In genomic region chr9:128382261-128382660, GRCh38 we compare ENCODE assay signal across 22 cellular contexts. TPM values are rescaled to one million over a fixed set of nuclear protein-coding genes. Genes with fewer than 3 reads are reported as not detected.
DNase-seq lines count a peak whose midpoint lies in the region; ATAC-seq and TF ChIP-seq lines count a peak whose summit lies in the region.
"Had no signal": no experiment of that assay in that cellular context is flagged by ENCODE, and none has a peak within 500 bp of the region (broad histone marks: within the 10 kb centered on the region; RNA-seq: fewer than 3 reads in every experiment).

No MANE protein-coding gene starts in this region.

- H3K4me1 ChIP-seq in HUES64 (ENCODE audit: insufficient read depth, low read length) (peaks cover 45% of the 10 kb centered on the region), mesodermal cell (ENCODE audit: control insufficient read depth, insufficient read depth, low read length, poor library complexity, severe bottlenecking) (no peaks in the 10 kb centered on the region), heart left ventricle (peaks cover 0 to 10% (median 0%) of the 10 kb centered on the region in 12 donors), right cardiac atrium (ENCODE audit: control insufficient read depth, insufficient read depth, low read length) (no peaks in the 10 kb centered on the region)
- H3K4me1 ChIP-seq: gastrocnemius medialis, left lung, right lobe of liver, tibial nerve had no signal

- H3K9me3 ChIP-seq in HUES64 (ENCODE audit: insufficient read depth, low read depth, low read length) = no peaks in the 10 kb centered on the region
- no peaks in the 10 kb centered on the region for H3K9me3 ChIP-seq in mesodermal cell (ENCODE audit: control insufficient read depth, low read length)
- no peaks in the 10 kb centered on the region for H3K9me3 ChIP-seq in heart left ventricle
- H3K9me3 ChIP-seq in right cardiac atrium (ENCODE audit: control insufficient read depth, low read length) = no peaks in the 10 kb centered on the region
- H3K9me3 ChIP-seq: gastrocnemius medialis, left lung, right lobe of liver, tibial nerve had no signal

- DNase-seq in C1 segment of cervical spinal cord (lab: John Stamatoyannopoulos, UW) = peak in 10 of 14 donors; percentile 28 to 76 (median 64)
- peak in 32 of 61 donors; percentile 17 to 72 (median 40) for DNase-seq in caudate nucleus (lab: John Stamatoyannopoulos, UW)
- no peak for DNase-seq in activated T-cell treated with anti-CD3 and anti-CD28 coated beads for 4 hours
- DNase-seq in T-cell = no peak
- no peak for DNase-seq in heart left ventricle
- DNase-seq in right cardiac atrium = no peak
- DNase-seq: activated CD4-positive, CD25-positive, alpha-beta regulatory T cell; activated T-cell treated with anti-CD3 and anti-CD28 coated beads, Interleukin-2, amount 50 U/mL, for 72 hours; CD8-positive, alpha-beta memory T cell; erythroblast; gastrocnemius medialis; HFFc6; KG1; left lung; NCI-H2081; PC-3; right lobe of liver; stimulated activated naive B cell treated with anti-CD40 and anti-IgM and Interleukin-4, amounts not matched to agents 10 μg/mL and 1 μg/mL and 100 μg/mL, for 72 hours had no signal

- H3K36me3 ChIP-seq in HUES64 (ENCODE audit: insufficient read depth, low read length) (peaks cover 12% of the 10 kb centered on the region), mesodermal cell (ENCODE audit: control insufficient read depth, insufficient read depth, low read length) (peaks cover 80% of the 10 kb centered on the region), heart left ventricle (peaks cover 0 to 83% (median 66%) of the 10 kb centered on the region in 9 donors)

- intact Hi-C loops in heart left ventricle (cut with DNase I) (no loop called here), right cardiac atrium (cut with DNase I) (no loop called here)

- H3K4me1 Mint-ChIP-seq in T-cell = no peaks in the 10 kb centered on the region
- H3K4me1 Mint-ChIP-seq: stimulated activated naive B cell treated with anti-CD40 and anti-IgM and Interleukin-4, amounts not matched to agents 10 μg/mL and 1 μg/mL and 100 μg/mL, for 72 hours had no signal

- POLR2A ChIA-PET in T-cell (lab: Charles Lee) = no interaction called here

- peaks cover 43% of the 10 kb centered on the region for H3K36me3 Mint-ChIP-seq in T-cell

- no peaks in the 10 kb centered on the region for H3K9me3 Mint-ChIP-seq in T-cell
- H3K9me3 Mint-ChIP-seq: activated T-cell treated with anti-CD3 and anti-CD28 coated beads, Interleukin-2, amount 50 U/mL, for 72 hours; CD8-positive, alpha-beta memory T cell; HFFc6; stimulated activated naive B cell treated with anti-CD40 and anti-IgM and Interleukin-4, amounts not matched to agents 10 μg/mL and 1 μg/mL and 100 μg/mL, for 72 hours had no signal

- TF ChIP-seq POLR2A in heart left ventricle (IDR thresholded peaks at IDR 0.05) = no peak

- H3K27ac ChIP-seq in HUES64 (ENCODE audit: low read depth, low read length) = peak overlapping the region; percentile 75; the same call in 1 of the 2 replicates
- peak overlapping the region; percentile 98 for H3K27ac ChIP-seq in caudate nucleus (ENCODE audit: low read depth, low read length)
- H3K27ac ChIP-seq in mesodermal cell (ENCODE audit: low read depth, low read length, severe bottlenecking) = peak overlapping the region; percentile 29
- no peak overlapping the region for H3K27ac ChIP-seq in heart left ventricle
- H3K27ac ChIP-seq in right cardiac atrium (ENCODE audit: low read length) = no peak overlapping the region
- H3K27ac ChIP-seq: gastrocnemius medialis, left lung, right lobe of liver, tibial nerve had no signal

- no peak for ATAC-seq in T-cell (replicated peaks in 1 of 4)
- ATAC-seq in heart left ventricle = no peak
- no peak for ATAC-seq in right cardiac atrium
- ATAC-seq: activated T-cell treated with anti-CD3 and anti-CD28 coated beads, Interleukin-2, amount 50 U/mL, for 72 hours; gastrocnemius medialis; left lung; PC-3; right lobe of liver; stimulated activated naive B cell treated with anti-CD40 and anti-IgM and Interleukin-4, amounts not matched to agents 10 μg/mL and 1 μg/mL and 100 μg/mL, for 72 hours had no signal

- no peak overlapping the region for H3K4me3 Mint-ChIP-seq in T-cell
- H3K4me3 Mint-ChIP-seq: activated naive CD8-positive, alpha-beta T cell; activated T-cell treated with anti-CD3 and anti-CD28 coated beads, Interleukin-2, amount 50 U/mL, for 72 hours; CD8-positive, alpha-beta memory T cell; HFFc6; stimulated activated naive B cell treated with anti-CD40 and anti-IgM and Interleukin-4, amounts not matched to agents 10 μg/mL and 1 μg/mL and 100 μg/mL, for 72 hours had no signal

- no peak for TF ChIP-seq CTCF in heart left ventricle (IDR thresholded peaks at IDR 0.05)

- peak overlapping the region; percentile 24; the same call in 1 of the 2 replicates for H3K9ac ChIP-seq in HUES64 (ENCODE audit: low read depth, low read length)

- H3K27ac Mint-ChIP-seq in T-cell = no peak overlapping the region
- H3K27ac Mint-ChIP-seq: activated naive CD8-positive, alpha-beta T cell; activated T-cell treated with anti-CD3 and anti-CD28 coated beads, Interleukin-2, amount 50 U/mL, for 72 hours; HFFc6; stimulated activated naive B cell treated with anti-CD40 and anti-IgM and Interleukin-4, amounts not matched to agents 10 μg/mL and 1 μg/mL and 100 μg/mL, for 72 hours had no signal

- peak overlapping the region; percentile 32 for H3K4me3 ChIP-seq in HUES64 (ENCODE audit: low read length)
- H3K4me3 ChIP-seq in mesodermal cell (ENCODE audit: extremely low read depth, insufficient read depth, low read length, poor library complexity, severe bottlenecking) = no peak overlapping the region
- no peak overlapping the region for H3K4me3 ChIP-seq in heart left ventricle
- H3K4me3 ChIP-seq in right cardiac atrium (ENCODE audit: low read length) = no peak overlapping the region
- H3K4me3 ChIP-seq: gastrocnemius medialis, left lung, right lobe of liver, tibial nerve had no signal

- CTCF ChIA-PET in T-cell (lab: Charles Lee) = no interaction called here

- 53% methylated on average over 4 of the region's 6 CpGs for WGBS in HUES64
- WGBS in mesodermal cell (ENCODE audit: insufficient coverage in 2 of 2), 2 experiments = 66 to 86% methylated on average over 3 of the region's 6 CpGs
- 67 to 80% (median 75%) methylated on average over 6 of the region's 6 CpGs for WGBS in heart left ventricle, 4 donors
- WGBS in right cardiac atrium = 58% methylated on average over 6 of the region's 6 CpGs

- no peaks in the 10 kb centered on the region for H3K27me3 Mint-ChIP-seq in T-cell
- H3K27me3 Mint-ChIP-seq: activated naive CD8-positive, alpha-beta T cell; CD8-positive, alpha-beta memory T cell; stimulated activated naive B cell treated with anti-CD40 and anti-IgM and Interleukin-4, amounts not matched to agents 10 μg/mL and 1 μg/mL and 100 μg/mL, for 72 hours had no signal

- H3K27me3 ChIP-seq in HUES64 (ENCODE audit: insufficient read depth, low read length) = peaks cover 63% of the 10 kb centered on the region
- no peaks in the 10 kb centered on the region for H3K27me3 ChIP-seq in heart left ventricle
- H3K27me3 ChIP-seq in right cardiac atrium (ENCODE audit: control insufficient read depth, insufficient read depth) = no peaks in the 10 kb centered on the region
- H3K27me3 ChIP-seq: gastrocnemius medialis, left lung, right lobe of liver, tibial nerve had no signal

RNA-seq across cellular contexts. Expression of gene URM1, which starts 11.1 kb away (rescaled TPM):
- polyA plus RNA-seq in HUES64 (2013, experiment 1 of 2) = 43.5 TPM
- 38.9 TPM for polyA plus RNA-seq in HUES64 (2013, experiment 2 of 2)
- polyA plus RNA-seq in mesodermal cell (2013, experiment 1 of 2) = 39.9 TPM
- 35.5 TPM for polyA plus RNA-seq in mesodermal cell (2013, experiment 2 of 2)
- 10 to 100 TPM; 38.7 to 55.8 (median 52.5) TPM for total RNA-seq in T-cell
- total RNA-seq in heart left ventricle = 10 to 100 TPM; 34.4 to 55.5 (median 45.4) TPM
- 10 to 100 TPM; 30.2 to 85.6 TPM for polyA plus RNA-seq in heart left ventricle
- total RNA-seq in right cardiac atrium = 10 to 100 TPM; 46.5 to 57.4 (median 52.7) TPM
- 44.2 TPM for polyA plus RNA-seq in right cardiac atrium

RNA-seq across cellular contexts. Expression of gene CERCAM, which starts 38.4 kb away (rescaled TPM):
- 8.1 TPM for polyA plus RNA-seq in HUES64 (2013, experiment 1 of 2)
- polyA plus RNA-seq in HUES64 (2013, experiment 2 of 2) = 12.6 TPM
- polyA plus RNA-seq in mesodermal cell (2013, experiment 1 of 2) = 34.4 TPM
- 27.4 TPM for polyA plus RNA-seq in mesodermal cell (2013, experiment 2 of 2)
- total RNA-seq in T-cell (1 to 10 TPM in 4 of 5 donors, under 1 TPM in 1; 0.30 to 1.9 (median 1.3) TPM), heart left ventricle (10 to 100 TPM in 7 of 9 donors, 1 to 10 TPM in 2; 5.9 to 30.0 (median 11.8) TPM), right cardiac atrium (10 to 100 TPM; 12.8 to 23.2 (median 17.7) TPM)
- polyA plus RNA-seq in heart left ventricle (10 to 100 TPM in 1 of 2 donors, 1 to 10 TPM in 1; 5.3 to 10.7 TPM), right cardiac atrium (12.3 TPM)

RNA-seq across cellular contexts. Expression of gene SLC27A4, which starts 41.9 kb away (rescaled TPM):
- polyA plus RNA-seq in HUES64 (2013, experiment 1 of 2) = 17.0 TPM
- polyA plus RNA-seq in HUES64 (2013, experiment 2 of 2) = 17.1 TPM
- 15.5 TPM for polyA plus RNA-seq in mesodermal cell (2013, experiment 1 of 2)
- polyA plus RNA-seq in mesodermal cell (2013, experiment 2 of 2) = 12.3 TPM
- total RNA-seq in T-cell (10 to 100 TPM in 3 of 5 donors, 1 to 10 TPM in 2; 7.3 to 18.4 (median 17.5) TPM), heart left ventricle (10 to 100 TPM; 10.7 to 36.1 (median 17.8) TPM), right cardiac atrium (10 to 100 TPM; 14.7 to 20.4 (median 18.4) TPM)
- polyA plus RNA-seq in heart left ventricle (10 to 100 TPM; 25.9 to 48.8 TPM), right cardiac atrium (21.7 TPM)

RNA-seq across cellular contexts. Expression of gene COQ4, which starts 59.6 kb away (rescaled TPM):
- 26.3 TPM for polyA plus RNA-seq in HUES64 (2013, experiment 1 of 2)
- polyA plus RNA-seq in HUES64 (2013, experiment 2 of 2) = 19.9 TPM
- 29.9 TPM for polyA plus RNA-seq in mesodermal cell (2013, experiment 1 of 2)
- polyA plus RNA-seq in mesodermal cell (2013, experiment 2 of 2) = 31.0 TPM
- total RNA-seq in T-cell (10 to 100 TPM; 32.2 to 60.0 (median 54.5) TPM), heart left ventricle (10 to 100 TPM; 19.0 to 43.2 (median 29.8) TPM), right cardiac atrium (10 to 100 TPM; 26.5 to 28.9 (median 27.6) TPM)
- polyA plus RNA-seq in heart left ventricle (10 to 100 TPM; 32.2 to 38.1 TPM), right cardiac atrium (41.8 TPM)

Comparison
In these comparisons a context has a peak if more than half of its experiments do, and no peak if none do; other contexts are left out.
1. DNase-seq: peak in C1 segment of cervical spinal cord (10 of 14) and caudate nucleus (32 of 61); none in activated T-cell treated with anti-CD3 and anti-CD28 coated beads for 4 hours (single experiment), T-cell (0 of 34), heart left ventricle (0 of 5) and right cardiac atrium (0 of 3).
2. H3K27ac ChIP-seq: peak in HUES64 (single experiment), caudate nucleus (single experiment) and mesodermal cell (single experiment); none in heart left ventricle (0 of 12) and right cardiac atrium (single experiment).